In the genomic region with DNA sequence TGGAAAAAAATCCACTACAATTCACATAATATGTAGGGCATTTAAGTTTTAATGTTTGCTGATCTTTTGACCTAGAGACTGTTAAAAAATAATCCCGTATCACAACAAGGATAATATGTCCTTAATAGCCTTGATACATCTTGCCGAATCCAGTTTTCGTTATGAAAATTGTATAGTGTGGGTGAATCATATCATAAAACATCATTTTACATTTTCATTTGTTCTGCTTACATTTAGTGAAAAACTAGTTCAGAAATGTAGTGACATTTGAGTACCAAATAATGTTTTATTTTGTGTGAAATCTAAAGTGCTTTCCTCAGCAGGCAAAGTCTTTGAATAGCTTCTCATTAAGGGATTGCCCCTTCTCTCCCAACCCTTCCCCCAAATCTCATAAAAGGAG, we compare ENCODE assay signal across 8 cellular contexts. TPM values are rescaled to one million over a fixed set of nuclear protein-coding genes. Genes with fewer than 3 reads are reported as not detected.
A peak's percentile ranks its signal among the peaks of the same experiment; 100 is the strongest.
DNase-seq lines count a peak whose midpoint lies in the region; ATAC-seq and TF ChIP-seq lines count a peak whose summit lies in the region.

No MANE protein-coding gene starts in this region.

- TF ChIP-seq POLR2A in HCT116 (IDR thresholded peaks at IDR 0.05; ENCODE audit: borderline replicate concordance, extremely low read depth, insufficient read depth, insufficient read length) = no peak

- RAD21 ChIA-PET in HCT116 (lab: Charles Lee; ENCODE audit: low non-redundant PET in 1 of 2, low total read pairs in 2 of 2, uncharacterized antibody in 2 of 2, unreplicated experiment in 2 of 2) = no interaction called here

- H3K4me1 Mint-ChIP-seq in naive B cell = peaks cover 18 to 58% (median 44%) of the 10 kb centered on the region in 3 donors

- peaks cover 65% of the 10 kb centered on the region for H3K79me2 ChIP-seq in HCT116 (ENCODE audit: insufficient read depth, low read length)

- H2AFZ ChIP-seq in HCT116 (ENCODE audit: low read depth, low read length, poor library complexity, severe bottlenecking) = no peak overlapping the region

- ATAC-seq in HCT116 (no peak), naive B cell (ENCODE audit: low read depth in 2 of 2) (no peak)
- ATAC-seq in activated CD4-positive, CD25-positive, alpha-beta regulatory T cell treated with anti-CD3 and anti-CD28 coated beads, Interleukin-2, amount 50 U/mL, for 24 hours = no peak

- peak overlapping the region; percentile 77 to 99 (median 91); a peak in 20 of 22 replicates for H3K4me2 ChIP-seq in BLaER1 treated with 17β-estradiol and CSF1 and Interleukin-3, amounts not matched to agents 10 nM and 100 nM
- peak overlapping the region; percentile 87 for H3K4me2 ChIP-seq in HCT116 (ENCODE audit: low read length)

- POLR2A ChIA-PET in HCT116 (lab: Charles Lee) = no interaction called here

- TF ChIP-seq RAD21 in HCT116 (IDR thresholded peaks at IDR 0.05; ENCODE audit: low read depth) = no peak

- H3K9me3 ChIP-seq in BLaER1 treated with 17β-estradiol and CSF1 and Interleukin-3, amounts not matched to agents 10 nM and 100 nM (replicated peaks in 1 of 11) = no peaks in the 10 kb centered on the region
- H3K9me3 ChIP-seq in HCT116 (ENCODE audit: control insufficient read depth in 1 of 2, insufficient read depth in 1 of 2, low read depth in 1 of 2, low read length in 2 of 2) = no peaks in the 10 kb centered on the region
- no peaks in the 10 kb centered on the region for H3K9me3 ChIP-seq in adipocyte (ENCODE audit: control insufficient read depth, low read length)

- no peaks in the 10 kb centered on the region for H3K9me2 ChIP-seq in HCT116 (ENCODE audit: insufficient read depth)

- H3K4me1 ChIP-seq in BLaER1 treated with 17β-estradiol and CSF1 and Interleukin-3, amounts not matched to agents 10 nM and 100 nM = peaks cover 9 to 45% (median 24%) of the 10 kb centered on the region in 10 experiments; a peak in 18 of 20 replicates
- H3K4me1 ChIP-seq in HCT116 (ENCODE audit: control insufficient read depth in 1 of 2, insufficient read depth in 2 of 2, low read length in 2 of 2) = peaks cover 6 to 20% of the 10 kb centered on the region in 2 experiments; a peak in 3 of 4 replicates
- H3K4me1 ChIP-seq in adipocyte (ENCODE audit: control insufficient read depth, insufficient read depth, low read length) = peaks cover 14% of the 10 kb centered on the region

- CTCF ChIA-PET in HCT116 (lab: Charles Lee) = no interaction called here

- peak overlapping the region in 3 of 11 experiments; percentile 91 to 94 (median 94); a peak in 4 of 22 replicates for H3K27ac ChIP-seq in BLaER1 treated with 17β-estradiol and CSF1 and Interleukin-3, amounts not matched to agents 10 nM and 100 nM
- no peak overlapping the region for H3K27ac ChIP-seq in HCT116 (ENCODE audit: low read depth, low read length)

- intact Hi-C loops in HCT116 (cut with micrococcal nuclease) = no loop called here

- H3K4me3 ChIP-seq in BLaER1 treated with 17β-estradiol and CSF1 and Interleukin-3, amounts not matched to agents 10 nM and 100 nM = peak overlapping the region; percentile 91 to 100 (median 97); a peak in 15 of 20 replicates
- H3K4me3 ChIP-seq in HCT116 (replicated peaks in 1 of 2; ENCODE audit: low read depth in 1 of 2, low read length in 2 of 2) = peak overlapping the region in 1 of 2 experiments; percentile 91; a peak in 2 of 4 replicates
- H3K4me3 ChIP-seq in adipocyte (ENCODE audit: low read length) = peak overlapping the region; percentile 94

- peaks cover 0 to 7% of the 10 kb centered on the region in 2 donors for H3K36me3 Mint-ChIP-seq in naive B cell

- no peak for TF ChIP-seq CTCF in HCT116 (IDR thresholded peaks at IDR 0.05 in 2 of 3, conservative IDR thresholded peaks at IDR 0.05 in 1 of 3; ENCODE audit: borderline replicate concordance in 1 of 3, insufficient read depth in 1 of 3, low read depth in 2 of 3, low read length in 2 of 3)

- H3K27me3 ChIP-seq in BLaER1 treated with 17β-estradiol and CSF1 and Interleukin-3, amounts not matched to agents 10 nM and 100 nM = no peaks in the 10 kb centered on the region
- H3K27me3 ChIP-seq in HCT116 (ENCODE audit: insufficient read depth, low read length) = no peaks in the 10 kb centered on the region
- no peaks in the 10 kb centered on the region for H3K27me3 ChIP-seq in adipocyte (replicated peaks; ENCODE audit: control insufficient read depth, insufficient read depth, low read length)

- peaks cover 0 to 13% (median 5%) of the 10 kb centered on the region in 11 experiments; a peak in 10 of 22 replicates for H3K36me3 ChIP-seq in BLaER1 treated with 17β-estradiol and CSF1 and Interleukin-3, amounts not matched to agents 10 nM and 100 nM
- no peaks in the 10 kb centered on the region for H3K36me3 ChIP-seq in HCT116 (ENCODE audit: control insufficient read depth in 1 of 2, insufficient read depth in 2 of 2, low read length in 2 of 2)
- H3K36me3 ChIP-seq in adipocyte (ENCODE audit: control insufficient read depth, insufficient read depth, low read length, severe bottlenecking) = no peaks in the 10 kb centered on the region

- peak overlapping the region; percentile 96 to 100 (median 98) for H3K27ac Mint-ChIP-seq in naive B cell

- no TSS peak for BruUV-seq in HCT116 (replicated peaks; lab: Mats Ljungman, UMichigan)

- no peaks in the 10 kb centered on the region for H3K27me3 Mint-ChIP-seq in naive B cell

- no peaks in the 10 kb centered on the region for H3K9me3 Mint-ChIP-seq in naive B cell

- DNase-seq in HCT116 (ENCODE audit: low read depth, low spot score) (no peak), adipocyte (ENCODE audit: low read depth) (no peak), naive B cell (no peak), medulla oblongata (ENCODE audit: extremely low spot score) (no peak), NCI-H1930 (lab: John Stamatoyannopoulos, UW) (no peak)
- DNase-seq in activated CD8-positive, alpha-beta memory T cell treated with anti-CD3 and anti-CD28 coated beads for 24 hours = no peak

- peaks cover 16 to 66% (median 62%) of the 10 kb centered on the region in 11 experiments; a peak in 21 of 22 replicates for H4K20me1 ChIP-seq in BLaER1 treated with 17β-estradiol and CSF1 and Interleukin-3, amounts not matched to agents 10 nM and 100 nM
- H4K20me1 ChIP-seq in HCT116 (ENCODE audit: insufficient read depth) = peaks cover 6% of the 10 kb centered on the region; the same call in 1 of the 2 replicates

- peak overlapping the region in 7 of 11 experiments; percentile 4 to 96 (median 91); a peak in 15 of 22 replicates for H3K9ac ChIP-seq in BLaER1 treated with 17β-estradiol and CSF1 and Interleukin-3, amounts not matched to agents 10 nM and 100 nM
- H3K9ac ChIP-seq in HCT116 (ENCODE audit: low read length) (0 out of 2 replicates have a peak overlapping the region, but pooled peaks have one; percentile 79), adipocyte (ENCODE audit: low read length) (peak overlapping the region; percentile 94)

- peak overlapping the region; percentile 69 to 99 (median 98) for H3K4me3 Mint-ChIP-seq in naive B cell

TF ChIP-seq in HCT116, 20 proteins besides CTCF, POLR2A, EP300 and RAD21 (continues in another document):
- TF ChIP-seq EZH2 (IDR thresholded peaks at IDR 0.05) (no peak), EZH2phosphoT487 (IDR thresholded peaks at IDR 0.05; ENCODE audit: borderline replicate concordance) (no peak), ZFX (IDR thresholded peaks at IDR 0.05) (no peak), FOSL1 (IDR thresholded peaks at IDR 0.05; ENCODE audit: low read depth) (no peak), ZNF274 (IDR thresholded peaks at IDR 0.05; ENCODE audit: low read depth, low read length) (no peak), ELF1 (IDR thresholded peaks at IDR 0.05; ENCODE audit: borderline replicate concordance, low read depth) (no peak), SRF (IDR thresholded peaks at IDR 0.05; ENCODE audit: low read depth) (no peak), POLR2AphosphoS5 (IDR thresholded peaks at IDR 0.05; ENCODE audit: low read depth, low read length) (no peak), EGR1 (IDR thresholded peaks at IDR 0.05; ENCODE audit: low read depth) (no peak)
- TF ChIP-seq, protein P1, sequence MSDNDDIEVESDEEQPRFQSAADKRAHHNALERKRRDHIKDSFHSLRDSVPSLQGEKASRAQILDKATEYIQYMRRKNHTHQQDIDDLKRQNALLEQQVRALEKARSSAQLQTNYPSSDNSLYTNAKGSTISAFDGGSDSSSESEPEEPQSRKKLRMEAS (IDR thresholded peaks at IDR 0.05) = no peak
- TF ChIP-seq, protein P2, sequence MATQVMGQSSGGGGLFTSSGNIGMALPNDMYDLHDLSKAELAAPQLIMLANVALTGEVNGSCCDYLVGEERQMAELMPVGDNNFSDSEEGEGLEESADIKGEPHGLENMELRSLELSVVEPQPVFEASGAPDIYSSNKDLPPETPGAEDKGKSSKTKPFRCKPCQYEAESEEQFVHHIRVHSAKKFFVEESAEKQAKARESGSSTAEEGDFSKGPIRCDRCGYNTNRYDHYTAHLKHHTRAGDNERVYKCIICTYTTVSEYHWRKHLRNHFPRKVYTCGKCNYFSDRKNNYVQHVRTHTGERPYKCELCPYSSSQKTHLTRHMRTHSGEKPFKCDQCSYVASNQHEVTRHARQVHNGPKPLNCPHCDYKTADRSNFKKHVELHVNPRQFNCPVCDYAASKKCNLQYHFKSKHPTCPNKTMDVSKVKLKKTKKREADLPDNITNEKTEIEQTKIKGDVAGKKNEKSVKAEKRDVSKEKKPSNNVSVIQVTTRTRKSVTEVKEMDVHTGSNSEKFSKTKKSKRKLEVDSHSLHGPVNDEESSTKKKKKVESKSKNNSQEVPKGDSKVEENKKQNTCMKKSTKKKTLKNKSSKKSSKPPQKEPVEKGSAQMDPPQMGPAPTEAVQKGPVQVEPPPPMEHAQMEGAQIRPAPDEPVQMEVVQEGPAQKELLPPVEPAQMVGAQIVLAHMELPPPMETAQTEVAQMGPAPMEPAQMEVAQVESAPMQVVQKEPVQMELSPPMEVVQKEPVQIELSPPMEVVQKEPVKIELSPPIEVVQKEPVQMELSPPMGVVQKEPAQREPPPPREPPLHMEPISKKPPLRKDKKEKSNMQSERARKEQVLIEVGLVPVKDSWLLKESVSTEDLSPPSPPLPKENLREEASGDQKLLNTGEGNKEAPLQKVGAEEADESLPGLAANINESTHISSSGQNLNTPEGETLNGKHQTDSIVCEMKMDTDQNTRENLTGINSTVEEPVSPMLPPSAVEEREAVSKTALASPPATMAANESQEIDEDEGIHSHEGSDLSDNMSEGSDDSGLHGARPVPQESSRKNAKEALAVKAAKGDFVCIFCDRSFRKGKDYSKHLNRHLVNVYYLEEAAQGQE (IDR thresholded peaks at IDR 0.05; ENCODE audit: low read depth) = no peak

RNA-seq across cellular contexts. Expression of a gene that starts 1.9 kb away (rescaled TPM):
- total RNA-seq in HCT116 (2021; ENCODE audit: unreplicated experiment) = 23.6 TPM
- 11.8 and 16.3 TPM in 2 replicates for polyA plus RNA-seq in HCT116 (2012)
- polyA plus RNA-seq in naive B cell (ENCODE audit: low read depth in 6 of 6) = 10 to 100 TPM; 48.2 to 77.9 (median 57.2) TPM
